ENCODE assay signal across 8 cellular contexts in the genomic region with DNA sequence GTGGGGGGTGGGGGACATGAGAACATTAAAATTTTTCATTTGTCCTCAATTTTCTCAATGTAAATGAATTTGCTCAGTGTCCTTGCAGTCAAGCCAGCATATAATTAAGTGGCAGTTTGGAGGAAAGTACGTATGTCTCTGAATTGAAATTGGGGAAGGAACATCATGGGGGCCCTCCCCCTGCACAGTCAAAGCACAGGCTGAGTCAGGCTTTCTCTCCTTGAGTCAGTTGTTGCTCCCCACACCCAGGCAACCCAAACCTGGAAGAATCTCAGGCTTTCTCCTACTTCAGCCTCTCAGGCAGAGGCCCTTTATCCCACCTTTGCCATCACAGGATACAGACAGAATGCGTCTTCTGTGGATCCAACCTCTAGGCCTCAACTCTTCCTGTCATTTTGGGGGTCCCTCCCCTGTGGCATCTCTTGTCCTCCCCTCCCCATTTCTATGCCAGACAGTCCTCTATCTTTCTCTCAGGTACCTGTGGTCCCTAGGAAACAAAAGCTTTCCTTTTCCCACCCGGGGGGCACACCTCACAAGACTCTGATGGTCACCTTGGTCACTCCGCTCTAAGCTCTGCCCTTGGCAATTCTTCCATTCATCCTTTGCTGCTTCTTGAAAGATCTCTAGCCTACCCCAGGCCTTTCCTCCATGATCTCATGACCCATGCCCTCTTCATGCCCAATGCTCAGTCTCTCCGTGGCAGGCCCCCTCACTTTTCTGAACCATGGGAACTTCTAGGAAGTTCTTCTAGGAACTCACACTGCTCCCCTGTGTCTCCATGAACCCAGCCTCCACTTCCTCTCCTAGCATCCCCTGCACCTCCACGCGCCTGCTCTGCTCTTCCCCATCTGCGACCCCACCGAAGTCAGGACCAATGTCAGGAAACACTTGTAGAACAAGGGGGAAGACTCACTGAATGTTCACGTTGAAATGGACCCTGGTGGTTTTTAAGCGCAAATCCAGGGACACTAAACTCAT. TPM values are rescaled to one million over a fixed set of nuclear protein-coding genes. Genes with fewer than 3 reads are reported as not detected.
DNase-seq lines count a peak whose midpoint lies in the region; ATAC-seq, FAIRE-seq and TF ChIP-seq lines count a peak whose summit lies in the region.

No MANE protein-coding gene starts in this region.

- no peak for FAIRE-seq in frontal cortex (lab: Jason Lieb, UNC)

- DNase-seq in GDM1 (lab: John Stamatoyannopoulos, UW) (peak; percentile 59), Kasumi-1 (lab: John Stamatoyannopoulos, UW) (peak; percentile 82 to 87), foreskin keratinocyte (no peak), RKO (ENCODE audit: low spot score) (no peak), caudate nucleus (lab: John Stamatoyannopoulos, UW) (no peak), epidermal melanocyte (ENCODE audit: insufficient read length, low spot score) (no peak), frontal cortex (ENCODE audit: low spot score in 2 of 2) (no peak)

- peaks cover 16% of the 10 kb centered on the region for H3K4me1 ChIP-seq in foreskin keratinocyte

- H3K27me3 ChIP-seq in foreskin keratinocyte: no peaks in the 10 kb centered on the region

- no peak overlapping the region for H3K27ac ChIP-seq in foreskin keratinocyte
- no peak overlapping the region for H3K27ac ChIP-seq in caudate nucleus (ENCODE audit: low read depth, low read length)

- TF ChIP-seq CTCF in foreskin keratinocyte (conservative IDR thresholded peaks at IDR 0.05): no peak

- peak; percentile 65 for ATAC-seq in GM21423 (IDR thresholded peaks at IDR 0.05; ENCODE audit: unreplicated experiment)
- peak; percentile 87 for ATAC-seq in foreskin keratinocyte

RNA-seq across cellular contexts. Expression of gene CREB3L2, which starts 40.4 kb away (rescaled TPM):
- 23.7 and 31.8 TPM in 2 replicates for total RNA-seq in foreskin keratinocyte
- 7.9 and 8.6 TPM in 2 replicates for polyA plus RNA-seq in foreskin keratinocyte
- 0.82 TPM for total RNA-seq in frontal cortex

Comparison
In these comparisons a context has a peak if more than half of its experiments do, and no peak if none do; other contexts are left out.
1. DNase-seq: peak in GDM1 (single experiment) and Kasumi-1 (2 of 2); none in foreskin keratinocyte (0 of 2), RKO (single experiment), caudate nucleus (0 of 61), epidermal melanocyte (single experiment) and frontal cortex (0 of 2).
2. RNA of gene CREB3L2, which starts 40.4 kb away (total RNA-seq): 23.7 to 31.8 TPM in foreskin keratinocyte; 0.82 TPM in frontal cortex (single experiment); every median in the first group is over 10 times any median in the second.